ENCODE assay signal across 8 cellular contexts in genomic region chr3:134754768-134755559, GRCh38. TPM values are rescaled to one million over a fixed set of nuclear protein-coding genes. Genes with fewer than 3 reads are reported as not detected.
DNase-seq lines count a peak whose midpoint lies in the region; ATAC-seq, FAIRE-seq and TF ChIP-seq lines count a peak whose summit lies in the region.

No MANE protein-coding gene starts in this region.

- DNase-seq in activated T-cell treated with anti-CD3 and anti-CD28 coated beads for 24 hours (ENCODE audit: low read depth) = peak; percentile 19
- DNase-seq in activated T-cell treated with anti-CD3 and anti-CD28 coated beads, Interleukin-2, amount 50 U/mL, for 1 hour = no peak
- peak; percentile 38 to 77 for DNase-seq in HAP-1 (ENCODE audit: low spot score in 2 of 2)
- DNase-seq in MM.1S = peak; percentile 34
- DNase-seq in adrenal gland = peak; percentile 18 to 79 (median 43)
- no peak for DNase-seq in kidney
- DNase-seq in thoracic aorta (ENCODE audit: low spot score) = no peak

- H3K9ac ChIP-seq in MM.1S (ENCODE audit: low read length) = no peak overlapping the region
- no peak overlapping the region for H3K9ac ChIP-seq in kidney (ENCODE audit: low read length in 2 of 2)

- H3K9me2 ChIP-seq in MM.1S (replicated peaks; ENCODE audit: insufficient read depth, low read length) = no peaks in the 10 kb centered on the region

- no peak for FAIRE-seq in kidney (lab: Jason Lieb, UNC)

- ATAC-seq in thoracic aorta (ENCODE audit: insufficient number of reproducible peaks, low FRiP score, low read depth) (no peak), HG02884 (IDR thresholded peaks at IDR 0.05; ENCODE audit: unreplicated experiment) (no peak)

- H3K27me3 ChIP-seq in HAP-1 (ENCODE audit: low read depth) (no peaks in the 10 kb centered on the region), MM.1S (replicated peaks; ENCODE audit: insufficient read depth, low read length) (no peaks in the 10 kb centered on the region), adrenal gland (no peaks in the 10 kb centered on the region), thoracic aorta (replicated peaks; ENCODE audit: insufficient read depth) (no peaks in the 10 kb centered on the region)

- H3K27ac ChIP-seq in MM.1S (ENCODE audit: low read length) (no peak overlapping the region), adrenal gland (no peak overlapping the region), kidney (ENCODE audit: low read depth in 2 of 2, low read length in 2 of 2) (no peak overlapping the region), thoracic aorta (no peak overlapping the region)

- no peaks in the 10 kb centered on the region for H3F3A ChIP-seq in MM.1S (ENCODE audit: insufficient read depth, low read length)

- TF ChIP-seq CTCF in MM.1S (IDR thresholded peaks at IDR 0.05; ENCODE audit: low read length) (peak; percentile 72), adrenal gland (IDR thresholded peaks at IDR 0.05) (peak; percentile 27 to 57 (median 48)), kidney (IDR thresholded peaks at IDR 0.05; ENCODE audit: borderline replicate concordance, extremely low read depth, insufficient read depth) (peak; percentile 52), thoracic aorta (IDR thresholded peaks at IDR 0.05) (peak; percentile 52)

- H3K4me1 ChIP-seq in HAP-1 (no peaks in the 10 kb centered on the region), MM.1S (ENCODE audit: low read length) (no peaks in the 10 kb centered on the region), adrenal gland (replicated peaks in 1 of 2) (no peaks in the 10 kb centered on the region), kidney (ENCODE audit: control insufficient read depth in 1 of 2, insufficient read depth in 1 of 2, low read depth in 1 of 2, low read length in 2 of 2) (no peaks in the 10 kb centered on the region), thoracic aorta (ENCODE audit: control insufficient read depth in 1 of 2, low read depth in 2 of 2) (no peaks in the 10 kb centered on the region)

- H4K20me1 ChIP-seq in MM.1S (ENCODE audit: insufficient read depth, low read length) = no peaks in the 10 kb centered on the region

- intact Hi-C loops in adrenal gland (cut with DNase I) = loop anchor here in 1 of 2 donors (10.0 kb wide), 1 partner anchor 150 kb away; no protein-coding TSS in a partner anchor
- intact Hi-C loops in kidney (cut with DNase I) = no loop called here

- no peak overlapping the region for H3K4me2 ChIP-seq in MM.1S (ENCODE audit: low read depth, low read length)

- H3K4me3 ChIP-seq in HAP-1 (no peak overlapping the region), MM.1S (ENCODE audit: low read length) (no peak overlapping the region), adrenal gland (no peak overlapping the region), kidney (ENCODE audit: low read length in 2 of 2) (no peak overlapping the region), thoracic aorta (no peak overlapping the region)

- no peak for TF ChIP-seq POLR2A in adrenal gland (IDR thresholded peaks at IDR 0.05)

- in situ Hi-C loops in HAP-1 (cut with MboI; ENCODE audit: low sequenced_read_pairs) = no loop called here

- H3K79me2 ChIP-seq in MM.1S (ENCODE audit: low read length) = no peaks in the 10 kb centered on the region

- 50 to 83% (median 63%) methylated on average over 2 to 4 of the region's 4 CpGs for WGBS in adrenal gland, 4 donors

- H3K9me3 ChIP-seq in HAP-1 (no peaks in the 10 kb centered on the region), MM.1S (replicated peaks; ENCODE audit: insufficient read depth, low read length) (no peaks in the 10 kb centered on the region), adrenal gland (replicated peaks in 1 of 3) (no peaks in the 10 kb centered on the region), kidney (ENCODE audit: control insufficient read depth in 1 of 2, low read length in 2 of 2) (no peaks in the 10 kb centered on the region), thoracic aorta (no peaks in the 10 kb centered on the region)

- H2AFZ ChIP-seq in MM.1S (ENCODE audit: low read length) = no peak overlapping the region

- H3K36me3 ChIP-seq in HAP-1 (replicated peaks) (no peaks in the 10 kb centered on the region), MM.1S (replicated peaks; ENCODE audit: insufficient read depth, low read length) (no peaks in the 10 kb centered on the region), adrenal gland (replicated peaks in 1 of 2) (no peaks in the 10 kb centered on the region), kidney (ENCODE audit: control insufficient read depth in 1 of 2, insufficient read depth in 2 of 2, low read length in 2 of 2) (no peaks in the 10 kb centered on the region), thoracic aorta (no peaks in the 10 kb centered on the region)

RNA-seq across cellular contexts. Expression of gene EPHB1, which starts 40.1 kb away (rescaled TPM):
- total RNA-seq in adrenal gland = 1 to 10 TPM in 5 of 8 donors, under 1 TPM in 3; 0.12 to 3.4 (median 1.1) TPM
- polyA plus RNA-seq in adrenal gland = under 1 TPM; 0.10 to 0.56 (median 0.53) TPM
- total RNA-seq in kidney = 3.2 TPM
- polyA plus RNA-seq in kidney (ENCODE audit: insufficient read depth, low read depth, low replicate concordance) = 0.39 TPM
- under 1 TPM; 0.68 to 0.71 TPM for total RNA-seq in thoracic aorta

Comparison
In these comparisons a context has a peak if more than half of its experiments do, and no peak if none do; other contexts are left out.
1. DNase-seq: peak in activated T-cell treated with anti-CD3 and anti-CD28 coated beads for 24 hours (single experiment), HAP-1 (2 of 2), MM.1S (single experiment) and adrenal gland (7 of 7); none in activated T-cell treated with anti-CD3 and anti-CD28 coated beads, Interleukin-2, amount 50 U/mL, for 1 hour (single experiment), kidney (single experiment) and thoracic aorta (single experiment).
2. Peak in every context shown above with its lines, with median percentiles within 50 percentile points of each other: CTCF ChIP-seq.